Comparison of ENCODE assay signal across 12 cellular contexts in the genomic region with DNA sequence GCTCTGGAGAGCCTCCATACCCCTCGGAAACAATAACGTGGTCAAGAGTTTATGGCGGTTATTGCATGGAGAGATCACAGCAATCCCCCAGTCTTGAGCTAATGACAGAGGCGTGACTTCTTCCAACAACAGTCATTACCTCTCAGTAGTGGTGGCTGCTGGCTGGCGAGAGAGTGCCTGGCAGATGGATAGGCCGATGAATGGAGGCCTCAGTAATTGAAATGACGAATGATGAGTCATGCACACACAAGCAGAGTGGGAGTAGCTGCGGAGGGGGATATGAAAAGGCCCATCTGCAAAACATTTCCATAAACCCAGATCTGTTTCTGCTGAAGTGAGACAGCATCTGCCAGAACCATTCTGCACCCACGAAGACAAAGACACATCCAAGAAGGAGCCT.
DNase-seq lines count a peak whose midpoint lies in the region; ATAC-seq, FAIRE-seq and TF ChIP-seq lines count a peak whose summit lies in the region.
"Had no signal": no experiment of that assay in that cellular context is flagged by ENCODE, and none has a peak within 500 bp of the region (broad histone marks: within the 10 kb centered on the region; RNA-seq: fewer than 3 reads in every experiment).

No MANE protein-coding gene starts in this region.

- ATAC-seq in K562 (no peak), left lung (peak; percentile 36)

- CTCF ChIA-PET in K562 (lab: Yijun Ruan, JAX; ENCODE audit: low intra/inter-chr PET ratio), result no interaction called here

- H4K20me1 ChIP-seq in K562 (replicated peaks; ENCODE audit: control insufficient read depth, insufficient read depth, low read length), result no peaks in the 10 kb centered on the region

- TF ChIP-seq CTCF in AG09309 (IDR thresholded peaks at IDR 0.05; ENCODE audit: control insufficient read depth, insufficient read depth, low read depth, low read length, missing control alignments), result no peak
- no peak for TF ChIP-seq CTCF in K562 (IDR thresholded peaks at IDR 0.05 in 2 of 3, conservative IDR thresholded peaks at IDR 0.05 in 1 of 3; ENCODE audit: insufficient read depth in 2 of 3, low read depth in 1 of 3, low read length in 3 of 3)
- TF ChIP-seq CTCF in left lung (IDR thresholded peaks at IDR 0.05), result no peak
- no peak for TF ChIP-seq CTCF in progenitor cell of endocrine pancreas (IDR thresholded peaks at IDR 0.05; ENCODE audit: unreplicated experiment)

- H3K27ac ChIP-seq in K562 (ENCODE audit: extremely low read depth, low read depth, low read length) (no peak overlapping the region), left lung (no peak overlapping the region)
- H3K27ac ChIP-seq: WERI-Rb-1 had no signal

- H3K4me1 Mint-ChIP-seq in progenitor cell of endocrine pancreas (ENCODE audit: low read depth), result no peaks in the 10 kb centered on the region

- in situ Hi-C loops in K562 (cut with MboI), result no loop called here

- no peak for TF ChIP-seq POLR2A in K562 (conservative IDR thresholded peaks at IDR 0.05)

- no peak overlapping the region for H2AFZ ChIP-seq in K562 (ENCODE audit: low read depth, low read length)

- H3K79me2 ChIP-seq in K562 (ENCODE audit: control insufficient read depth, insufficient read depth, low read length), result no peaks in the 10 kb centered on the region

- H3K27me3 ChIP-seq in MG63 (no peaks in the 10 kb centered on the region), K562 (ENCODE audit: control insufficient read depth in 2 of 2, insufficient read depth in 2 of 2, low read length in 2 of 2) (no peaks in the 10 kb centered on the region), left lung (no peaks in the 10 kb centered on the region)

- intact Hi-C loops in K562 (cut with micrococcal nuclease), result no loop called here
- intact Hi-C loops in left lung (cut with DNase I), result no loop called here

- H3K4me1 ChIP-seq in K562 (replicated peaks in 1 of 2; ENCODE audit: control insufficient read depth in 2 of 2, insufficient read depth in 2 of 2, low read length in 2 of 2) (no peaks in the 10 kb centered on the region), left lung (no peaks in the 10 kb centered on the region)

- no peaks in the 10 kb centered on the region for H3K36me3 ChIP-seq in MG63
- no peaks in the 10 kb centered on the region for H3K36me3 ChIP-seq in K562 (ENCODE audit: control insufficient read depth, insufficient read depth, low read length)
- no peaks in the 10 kb centered on the region for H3K36me3 ChIP-seq in left lung
- H3K36me3 ChIP-seq: WERI-Rb-1 had no signal

- H3K4me2 ChIP-seq in K562 (ENCODE audit: insufficient read depth, low read length), result no peak overlapping the region

- BruUV-seq in K562 (replicated peaks; lab: Mats Ljungman, UMichigan), result no TSS peak

- DNase-seq in AG09309 (ENCODE audit: low read depth) (peak; percentile 71), MG63 (peak; percentile 82), K562 (ENCODE audit: extremely low read depth in 1 of 4, low spot score in 3 of 4) (peak in 1 of 4 experiments; percentile 2), left lung (no peak), COR-L47 (lab: John Stamatoyannopoulos, UW) (no peak), activated gamma-delta T cell treated with Interleukin-2 at 50 U/mL for 16 hours (no peak), AML-193 (lab: John Stamatoyannopoulos, UW) (no peak), progenitor cell of endocrine pancreas (ENCODE audit: low spot score, unreplicated experiment) (no peak)
- DNase-seq: cerebellar nuclear complex, GDM1, Kasumi-1, WERI-Rb-1 had no signal

- H3K4me3 ChIP-seq in AG09309 (ENCODE audit: control insufficient read depth, low read depth, low read length) (no peak overlapping the region), MG63 (no peak overlapping the region), K562 (no peak overlapping the region), left lung (no peak overlapping the region)

- peaks cover 3% of the 10 kb centered on the region for H3K9me3 Mint-ChIP-seq in progenitor cell of endocrine pancreas (ENCODE audit: low read depth)

- TF ChIP-seq EP300 in K562 (IDR thresholded peaks at IDR 0.05; ENCODE audit: low read length), result no peak

- 0% methylated on average over 9 of the region's 9 CpGs for WGBS in K562 (ENCODE audit: insufficient coverage, low coverage, missing lambda C conversion rate)

- TF ChIP-seq RAD21 in K562 (CRISPR knock-in tag; conservative IDR thresholded peaks at IDR 0.05 in 1 of 2, IDR thresholded peaks at IDR 0.05 in 1 of 2), result no peak

- H3K27ac Mint-ChIP-seq in progenitor cell of endocrine pancreas, result no peak overlapping the region

- no peaks in the 10 kb centered on the region for H3K9me1 ChIP-seq in K562 (ENCODE audit: control insufficient read depth, insufficient read depth, low read length)

- H3K9me3 ChIP-seq in MG63, result no peaks in the 10 kb centered on the region
- H3K9me3 ChIP-seq in K562 (replicated peaks; ENCODE audit: control insufficient read depth, insufficient read depth, low read depth, low read length), result no peaks in the 10 kb centered on the region
- H3K9me3 ChIP-seq in left lung, result no peaks in the 10 kb centered on the region

- H3K36me3 Mint-ChIP-seq in progenitor cell of endocrine pancreas (ENCODE audit: insufficient read depth), result no peaks in the 10 kb centered on the region

- H3K4me3 Mint-ChIP-seq in progenitor cell of endocrine pancreas (ENCODE audit: low read depth), result no peak overlapping the region

- POLR2A ChIA-PET in K562 (lab: Yijun Ruan, JAX), result no interaction called here

- H3K9ac ChIP-seq in K562 (ENCODE audit: insufficient read depth in 1 of 2, low read depth in 2 of 2, low read length in 2 of 2), result no peak overlapping the region

- peaks cover 2% of the 10 kb centered on the region for H3K27me3 Mint-ChIP-seq in progenitor cell of endocrine pancreas

- no peak for FAIRE-seq in K562 (lab: Jason Lieb, UNC)

TF ChIP-seq in K562, 482 proteins besides CTCF, POLR2A, EP300 and RAD21 (continues in another document):
- TF ChIP-seq EP400 (IDR thresholded peaks at IDR 0.05) (no peak), HCFC1 (IDR thresholded peaks at IDR 0.05; ENCODE audit: low read depth, low read length) (no peak), SP2 (IDR thresholded peaks at IDR 0.05; ENCODE audit: extremely low read depth, low read depth, low read length, poor library complexity, severe bottlenecking) (no peak), NFYB (IDR thresholded peaks at IDR 0.05; ENCODE audit: extremely low read depth, insufficient read length) (no peak), FOSL1 (tag; conservative IDR thresholded peaks at IDR 0.05) (peak; percentile 40), SREBF2 (CRISPR knock-in tag; IDR thresholded peaks at IDR 0.05) (no peak), ESRRA (IDR thresholded peaks at IDR 0.05; ENCODE audit: borderline replicate concordance, low read depth) (no peak), SMAD1 (IDR thresholded peaks at IDR 0.05; ENCODE audit: low read depth, low read length, partially characterized antibody) (no peak), JUND (IDR thresholded peaks at IDR 0.05; ENCODE audit: borderline replicate concordance, low read depth, low read length) (0 out of 2 replicates have a peak, but pooled peaks have one; percentile 19), JUND (tag; IDR thresholded peaks at IDR 0.05; ENCODE audit: borderline replicate concordance, low read depth, low read length) (no peak), MAFG (tag; conservative IDR thresholded peaks at IDR 0.05) (0 out of 2 replicates have a peak, but pooled peaks have one; percentile 5), PTRF (tag; IDR thresholded peaks at IDR 0.05) (no peak)
- TF ChIP-seq, protein P1, sequence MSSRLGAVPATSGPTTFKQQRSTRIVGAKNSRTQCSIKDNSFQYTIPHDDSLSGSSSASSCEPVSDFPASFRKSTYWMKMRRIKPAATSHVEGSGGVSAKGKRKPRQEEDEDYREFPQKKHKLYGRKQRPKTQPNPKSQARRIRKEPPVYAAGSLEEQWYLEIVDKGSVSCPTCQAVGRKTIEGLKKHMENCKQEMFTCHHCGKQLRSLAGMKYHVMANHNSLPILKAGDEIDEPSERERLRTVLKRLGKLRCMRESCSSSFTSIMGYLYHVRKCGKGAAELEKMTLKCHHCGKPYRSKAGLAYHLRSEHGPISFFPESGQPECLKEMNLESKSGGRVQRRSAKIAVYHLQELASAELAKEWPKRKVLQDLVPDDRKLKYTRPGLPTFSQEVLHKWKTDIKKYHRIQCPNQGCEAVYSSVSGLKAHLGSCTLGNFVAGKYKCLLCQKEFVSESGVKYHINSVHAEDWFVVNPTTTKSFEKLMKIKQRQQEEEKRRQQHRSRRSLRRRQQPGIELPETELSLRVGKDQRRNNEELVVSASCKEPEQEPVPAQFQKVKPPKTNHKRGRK (tag; IDR thresholded peaks at IDR 0.05), result no peak
- TF ChIP-seq, protein P2, sequence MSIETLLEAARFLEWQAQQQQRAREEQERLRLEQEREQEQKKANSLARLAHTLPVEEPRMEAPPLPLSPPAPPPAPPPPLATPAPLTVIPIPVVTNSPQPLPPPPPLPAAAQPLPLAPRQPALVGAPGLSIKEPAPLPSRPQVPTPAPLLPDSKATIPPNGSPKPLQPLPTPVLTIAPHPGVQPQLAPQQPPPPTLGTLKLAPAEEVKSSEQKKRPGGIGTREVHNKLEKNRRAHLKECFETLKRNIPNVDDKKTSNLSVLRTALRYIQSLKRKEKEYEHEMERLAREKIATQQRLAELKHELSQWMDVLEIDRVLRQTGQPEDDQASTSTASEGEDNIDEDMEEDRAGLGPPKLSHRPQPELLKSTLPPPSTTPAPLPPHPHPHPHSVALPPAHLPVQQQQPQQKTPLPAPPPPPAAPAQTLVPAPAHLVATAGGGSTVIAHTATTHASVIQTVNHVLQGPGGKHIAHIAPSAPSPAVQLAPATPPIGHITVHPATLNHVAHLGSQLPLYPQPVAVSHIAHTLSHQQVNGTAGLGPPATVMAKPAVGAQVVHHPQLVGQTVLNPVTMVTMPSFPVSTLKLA (conservative IDR thresholded peaks at IDR 0.05), result no peak
- TF ChIP-seq, protein P3, sequence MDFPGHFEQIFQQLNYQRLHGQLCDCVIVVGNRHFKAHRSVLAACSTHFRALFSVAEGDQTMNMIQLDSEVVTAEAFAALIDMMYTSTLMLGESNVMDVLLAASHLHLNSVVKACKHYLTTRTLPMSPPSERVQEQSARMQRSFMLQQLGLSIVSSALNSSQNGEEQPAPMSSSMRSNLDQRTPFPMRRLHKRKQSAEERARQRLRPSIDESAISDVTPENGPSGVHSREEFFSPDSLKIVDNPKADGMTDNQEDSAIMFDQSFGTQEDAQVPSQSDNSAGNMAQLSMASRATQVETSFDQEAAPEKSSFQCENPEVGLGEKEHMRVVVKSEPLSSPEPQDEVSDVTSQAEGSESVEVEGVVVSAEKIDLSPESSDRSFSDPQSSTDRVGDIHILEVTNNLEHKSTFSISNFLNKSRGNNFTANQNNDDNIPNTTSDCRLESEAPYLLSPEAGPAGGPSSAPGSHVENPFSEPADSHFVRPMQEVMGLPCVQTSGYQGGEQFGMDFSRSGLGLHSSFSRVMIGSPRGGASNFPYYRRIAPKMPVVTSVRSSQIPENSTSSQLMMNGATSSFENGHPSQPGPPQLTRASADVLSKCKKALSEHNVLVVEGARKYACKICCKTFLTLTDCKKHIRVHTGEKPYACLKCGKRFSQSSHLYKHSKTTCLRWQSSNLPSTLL (IDR thresholded peaks at IDR 0.05), result no peak

Comparison
In these comparisons a context has a peak if more than half of its experiments do, and no peak if none do; other contexts are left out.
1. DNase-seq: peak in AG09309 (single experiment) and MG63 (single experiment); none in left lung (0 of 2), COR-L47 (single experiment), activated gamma-delta T cell treated with Interleukin-2 at 50 U/mL for 16 hours (single experiment), AML-193 (0 of 2) and progenitor cell of endocrine pancreas (single experiment).